In genomic region chr17:50636804-50637195, GRCh38 we compare ENCODE assay signal across 23 cellular contexts. TPM values are rescaled to one million over a fixed set of nuclear protein-coding genes. Genes with fewer than 3 reads are reported as not detected.
DNase-seq lines count a peak whose midpoint lies in the region; ATAC-seq and TF ChIP-seq lines count a peak whose summit lies in the region.
"Had no signal": no experiment of that assay in that cellular context is flagged by ENCODE, and none has a peak within 500 bp of the region (broad histone marks: within the 10 kb centered on the region; RNA-seq: fewer than 3 reads in every experiment).

No MANE protein-coding gene starts in this region.

- ATAC-seq in PC-3 = no peak
- no peak for ATAC-seq in activated CD8-positive, alpha-beta memory T cell treated with anti-CD3 and anti-CD28 coated beads, Interleukin-2, amount 10 ng/mL, durations not matched to agents 7 days and 5 days
- ATAC-seq: activated T-helper 17 cell treated with anti-CD3 and anti-CD28 coated beads, Interleukin-2, amount 50 U/mL, for 72 hours; heart left ventricle; upper lobe of right lung; WTC11 had no signal

- H3K9me2 ChIP-seq in PC-3 (replicated peaks; ENCODE audit: low read length) = no peaks in the 10 kb centered on the region

- no TSS peak for BruUV-seq in PC-3 (replicated peaks; lab: Mats Ljungman, UMichigan)

- intact Hi-C loops in PC-3 (cut with micrococcal nuclease) = loop anchor here (10.0 kb wide), 1 partner anchor 242 kb away; the partner anchor contains the start of gene LRRC59
- intact Hi-C loops in dendritic cell treated with granulocyte-macrophage colony-stimulating factor and Interleukin-4, amounts not matched to agents 40 ng/mL and 50 ng/mL, for 4 days (cut with micrococcal nuclease) = loop anchor here (10.0 kb wide), 1 partner anchor 68 kb away; the partner anchor contains the start of gene ANKRD40

- H3K79me2 ChIP-seq in PC-3 (ENCODE audit: low read length) = peaks cover 60% of the 10 kb centered on the region

- peaks cover 74% of the 10 kb centered on the region for H3K4me1 ChIP-seq in PC-3 (ENCODE audit: insufficient read depth, low read length)
- peaks cover 77% of the 10 kb centered on the region for H3K4me1 ChIP-seq in mucosa of stomach (ENCODE audit: control insufficient read depth, insufficient read depth, low read length)

- H3K36me3 ChIP-seq in PC-3 (ENCODE audit: low read depth, low read length) (no peaks in the 10 kb centered on the region; the same call in 1 of the 2 replicates), mucosa of stomach (ENCODE audit: control insufficient read depth, insufficient read depth, low read length) (no peaks in the 10 kb centered on the region)
- H3K36me3 ChIP-seq: heart left ventricle, sigmoid colon, upper lobe of right lung had no signal

- peak overlapping the region; percentile 83; the same call in 1 of the 2 replicates for H3K4me3 ChIP-seq in AG10803 (ENCODE audit: low read length)
- H3K4me3 ChIP-seq in PC-3 (ENCODE audit: low read length) = peak overlapping the region; percentile 72
- no peak overlapping the region for H3K4me3 ChIP-seq in mucosa of stomach (ENCODE audit: low read length)
- H3K4me3 ChIP-seq: heart left ventricle, sigmoid colon had no signal

- H3K36me3 Mint-ChIP-seq in dendritic cell treated with granulocyte-macrophage colony-stimulating factor and Interleukin-4, amounts not matched to agents 40 ng/mL and 50 ng/mL, for 4 days (ENCODE audit: low read depth) = peaks cover 11% of the 10 kb centered on the region
- no peaks in the 10 kb centered on the region for H3K36me3 Mint-ChIP-seq in activated CD8-positive, alpha-beta memory T cell treated with anti-CD3 and anti-CD28 coated beads, Interleukin-2, amount 10 ng/mL, durations not matched to agents 7 days and 5 days
- H3K36me3 Mint-ChIP-seq: activated naive CD8-positive, alpha-beta T cell; CD4-positive, CD25-positive, alpha-beta regulatory T cell; WTC11 had no signal

- no peak overlapping the region for H2AFZ ChIP-seq in PC-3 (ENCODE audit: low read length)

- peaks cover 15% of the 10 kb centered on the region for H3K27me3 Mint-ChIP-seq in dendritic cell treated with granulocyte-macrophage colony-stimulating factor and Interleukin-4, amounts not matched to agents 40 ng/mL and 50 ng/mL, for 4 days
- peaks cover 63% of the 10 kb centered on the region for H3K27me3 Mint-ChIP-seq in activated CD8-positive, alpha-beta memory T cell treated with anti-CD3 and anti-CD28 coated beads, Interleukin-2, amount 10 ng/mL, durations not matched to agents 7 days and 5 days

- no peaks in the 10 kb centered on the region for H4K20me1 ChIP-seq in PC-3 (ENCODE audit: low read length)

- H3K4me2 ChIP-seq in PC-3 (ENCODE audit: low read length) = peak overlapping the region; percentile 87

- H3K9ac ChIP-seq in PC-3 (ENCODE audit: low read length) (no peak overlapping the region; the same call in 1 of the 2 replicates), mucosa of stomach (ENCODE audit: low read length) (peak overlapping the region; percentile 81)

- H3K27me3 ChIP-seq in PC-3 (ENCODE audit: low read length) (no peaks in the 10 kb centered on the region), mucosa of stomach (ENCODE audit: control insufficient read depth, insufficient read depth, low read length) (no peaks in the 10 kb centered on the region)
- H3K27me3 ChIP-seq: upper lobe of right lung had no signal

- no peak for TF ChIP-seq CTCF in AG10803 (conservative IDR thresholded peaks at IDR 0.05; ENCODE audit: low read length)
- no peak for TF ChIP-seq CTCF in PC-3 (conservative IDR thresholded peaks at IDR 0.05; ENCODE audit: low read depth, low read length)

- DNase-seq in AG10803 (ENCODE audit: low read depth) (no peak), PC-3 (no peak), retina (no peak), NCI-H1436 (lab: John Stamatoyannopoulos, UW) (no peak), NCI-H146 (lab: John Stamatoyannopoulos, UW) (no peak)
- no peak for DNase-seq in activated CD8-positive, alpha-beta memory T cell treated with anti-CD3 and anti-CD28 coated beads, Interleukin-2, amount 10 ng/mL, durations not matched to agents 7 days and 5 days
- DNase-seq: activated CD4-positive, alpha-beta T cell treated with anti-CD3 and anti-CD28 coated beads, Interleukin-2, amount 50 U/mL, for 4 hours; activated CD8-positive, alpha-beta memory T cell treated with anti-CD3 and anti-CD28 coated beads, Interleukin-2, amount 50 U/mL, for 48 hours; CD4-positive, CD25-positive, alpha-beta regulatory T cell; H9; heart left ventricle; Karpas-422; midbrain; NCI-H1930; NCI-H69; sigmoid colon; T1000; upper lobe of right lung had no signal

- H3K27ac ChIP-seq in PC-3 (ENCODE audit: low read length) = peak overlapping the region; percentile 90
- H3K27ac ChIP-seq: heart left ventricle, sigmoid colon, upper lobe of right lung had no signal

- peak overlapping the region; percentile 79 for H3K27ac Mint-ChIP-seq in dendritic cell treated with granulocyte-macrophage colony-stimulating factor and Interleukin-4, amounts not matched to agents 40 ng/mL and 50 ng/mL, for 4 days
- no peak overlapping the region for H3K27ac Mint-ChIP-seq in activated CD8-positive, alpha-beta memory T cell treated with anti-CD3 and anti-CD28 coated beads, Interleukin-2, amount 10 ng/mL, durations not matched to agents 7 days and 5 days
- H3K27ac Mint-ChIP-seq: activated naive CD8-positive, alpha-beta T cell; activated T-helper 17 cell treated with anti-CD3 and anti-CD28 coated beads, Interleukin-2, amount 50 U/mL, for 72 hours; CD4-positive, CD25-positive, alpha-beta regulatory T cell; H9; WTC11 had no signal

- H3K9me3 Mint-ChIP-seq in dendritic cell treated with granulocyte-macrophage colony-stimulating factor and Interleukin-4, amounts not matched to agents 40 ng/mL and 50 ng/mL, for 4 days = no peaks in the 10 kb centered on the region
- H3K9me3 Mint-ChIP-seq in activated CD8-positive, alpha-beta memory T cell treated with anti-CD3 and anti-CD28 coated beads, Interleukin-2, amount 10 ng/mL, durations not matched to agents 7 days and 5 days (ENCODE audit: low read depth) = no peaks in the 10 kb centered on the region
- H3K9me3 Mint-ChIP-seq: activated T-helper 17 cell treated with anti-CD3 and anti-CD28 coated beads, Interleukin-2, amount 50 U/mL, for 72 hours; H9; WTC11 had no signal

- POLR2A ChIA-PET in PC-3 (lab: Charles Lee; ENCODE audit: unreplicated experiment) = interaction anchor here (0.5 kb wide), 1 partner anchor 103 kb away, joined by 11 read pairs; no protein-coding TSS in a partner anchor

- H3K9me3 ChIP-seq in PC-3 (ENCODE audit: low read length) = no peaks in the 10 kb centered on the region
- no peaks in the 10 kb centered on the region for H3K9me3 ChIP-seq in mucosa of stomach (ENCODE audit: control insufficient read depth, low read length)
- H3K9me3 ChIP-seq: heart left ventricle, sigmoid colon, upper lobe of right lung had no signal

- peak overlapping the region; percentile 13 for H3K4me3 Mint-ChIP-seq in dendritic cell treated with granulocyte-macrophage colony-stimulating factor and Interleukin-4, amounts not matched to agents 40 ng/mL and 50 ng/mL, for 4 days
- no peak overlapping the region for H3K4me3 Mint-ChIP-seq in activated CD8-positive, alpha-beta memory T cell treated with anti-CD3 and anti-CD28 coated beads, Interleukin-2, amount 10 ng/mL, durations not matched to agents 7 days and 5 days
- H3K4me3 Mint-ChIP-seq: activated naive CD8-positive, alpha-beta T cell; activated T-helper 17 cell treated with anti-CD3 and anti-CD28 coated beads, Interleukin-2, amount 50 U/mL, for 72 hours; CD4-positive, CD25-positive, alpha-beta regulatory T cell; WTC11 had no signal

- peaks cover 92% of the 10 kb centered on the region for H3K4me1 Mint-ChIP-seq in dendritic cell treated with granulocyte-macrophage colony-stimulating factor and Interleukin-4, amounts not matched to agents 40 ng/mL and 50 ng/mL, for 4 days (ENCODE audit: low read depth)
- no peaks in the 10 kb centered on the region for H3K4me1 Mint-ChIP-seq in activated CD8-positive, alpha-beta memory T cell treated with anti-CD3 and anti-CD28 coated beads, Interleukin-2, amount 10 ng/mL, durations not matched to agents 7 days and 5 days

- CTCF ChIA-PET in PC-3 (lab: Charles Lee) = no interaction called here
- CTCF ChIA-PET in activated CD8-positive, alpha-beta memory T cell treated with anti-CD3 and anti-CD28 coated beads, Interleukin-2, amount 10 ng/mL, durations not matched to agents 7 days and 5 days (lab: Charles Lee) = interaction anchor here (3.7 kb wide), 1 partner anchor 11 kb away, joined by 15 read pairs; no protein-coding TSS in a partner anchor

- peaks cover 12% of the 10 kb centered on the region for H3F3A ChIP-seq in PC-3 (ENCODE audit: low read length, unreplicated experiment)

RNA-seq across cellular contexts. Expression of gene ABCC3, which starts 2.1 kb away (rescaled TPM):
- total RNA-seq in PC-3 (2014; rRNA removed) = 50.2 and 64.4 TPM in 2 replicates
- total RNA-seq in activated CD8-positive, alpha-beta memory T cell treated with anti-CD3 and anti-CD28 coated beads, Interleukin-2, amount 10 ng/mL, durations not matched to agents 7 days and 5 days = not detected

Comparison
In these comparisons a context has a peak if more than half of its experiments do, and no peak if none do; other contexts are left out.
1. RNA of gene ABCC3, which starts 2.1 kb away (total RNA-seq): 50.2 to 64.4 TPM in PC-3; not detected in activated CD8-positive, alpha-beta memory T cell treated with anti-CD3 and anti-CD28 coated beads, Interleukin-2, amount 10 ng/mL, durations not matched to agents 7 days and 5 days; every median in the first group is over 10 times any median in the second.